In genomic region chr9:35657327-35658143, GRCh38 we compare ENCODE assay signal across 8 cellular contexts. TPM values are rescaled to one million over a fixed set of nuclear protein-coding genes. Genes with fewer than 3 reads are reported as not detected.
DNase-seq lines count a peak whose midpoint lies in the region; ATAC-seq and TF ChIP-seq lines count a peak whose summit lies in the region.

RMRP (minus strand) TSS chr9:35658019.

- H3K9me3 ChIP-seq in spleen: no peaks in the 10 kb centered on the region

- TF ChIP-seq CTCF in AG04449 (IDR thresholded peaks at IDR 0.05; ENCODE audit: insufficient read depth, low read length, missing control alignments) (peak; percentile 42), spleen (IDR thresholded peaks at IDR 0.05 in 8 of 11, conservative IDR thresholded peaks at IDR 0.05 in 3 of 11) (peak in 6 of 11 experiments; percentile 30 to 52 (median 36))

- peak in 1 of 3 donors; percentile 71 for TF ChIP-seq POLR2A in spleen (IDR thresholded peaks at IDR 0.05)

- H3K4me3 ChIP-seq in AG04449 (ENCODE audit: low read depth, low read length): peak within 1 kb of the TSS; percentile 97
- H3K4me3 ChIP-seq in spleen: peak within 1 kb of the TSS; percentile 78 to 93 (median 87)

- ATAC-seq in GM18907 (IDR thresholded peaks at IDR 0.05; ENCODE audit: unreplicated experiment): peak; percentile 84
- peak; percentile 85 for ATAC-seq in HG03196 (IDR thresholded peaks at IDR 0.05; ENCODE audit: unreplicated experiment)

- WGBS in spleen, 5 donors: 1 to 3% (median 1%) methylated on average over 48 to 52 of the region's 52 CpGs

- CTCF ChIA-PET in AG04449 (lab: Yijun Ruan, JAX): interaction anchor here (0.5 to 11.9 kb wide), 29 partner anchors 9 to 179 kb away, joined by 3 to 148 read pairs (median 4); partner anchors contain the start of genes CREB3, HINT2, TLN1 and TPM2

- DNase-seq in AG04449 (ENCODE audit: low read depth, low spot score) (peak; percentile 99), NCI-H345 (lab: John Stamatoyannopoulos, UW) (peak; percentile 99), inferior parietal cortex (ENCODE audit: extremely low spot score) (peak; percentile 97), spleen (peak; percentile 96)
- peak; percentile 50 to 79 (median 70) for DNase-seq in activated CD4-positive, CD25-positive, alpha-beta regulatory T cell (lab: John Stamatoyannopoulos, UW)
- peak; percentile 92 for DNase-seq in central memory CD4-positive, alpha-beta T cell

- H3K27me3 ChIP-seq in spleen (replicated peaks in 1 of 7): no peaks in the 10 kb centered on the region

- intact Hi-C loops in spleen (cut with DNase I; ENCODE audit: low total_unique reads): loop anchor here (5.0 kb wide), 1 partner anchor 75 kb away; the partner anchor contains the start of genes CREB3 and TLN1

- peaks cover 36 to 83% (median 56%) of the 10 kb centered on the region in 6 donors for H3K4me1 ChIP-seq in spleen

- H3K36me3 ChIP-seq in spleen: peaks cover 0 to 30% (median 13%) of the 10 kb centered on the region in 6 donors

- peak within 1 kb of the TSS; percentile 91 to 98 (median 97) for H3K27ac ChIP-seq in spleen

- POLR2A ChIA-PET in AG04449 (lab: Yijun Ruan, JAX): interaction anchor here (0.6 to 3.5 kb wide), 11 partner anchors 11 to 168 kb away, joined by 3 to 39 read pairs (median 6); partner anchors contain the start of genes CREB3, RUSC2, TLN1 and TPM2

RNA-seq across cellular contexts. Expression of gene RMRP, which starts in this region (rescaled TPM):
- over 10,000 TPM in 5 of 7 donors, 1,000 to 10,000 TPM in 2; 5,541 to 28,996 (median 23,209) TPM for total RNA-seq in spleen
- 100 to 1,000 TPM in 1 of 3 donors, 10 to 100 TPM in 1, not detected in 1; 42.1 to 285 TPM for polyA plus RNA-seq in spleen

Comparison
In these comparisons a context has a peak if more than half of its experiments do, and no peak if none do; other contexts are left out.
1. Peak in every context shown above with its lines: DNase-seq, ATAC-seq, H3K4me3 ChIP-seq and H3K27ac ChIP-seq.